ENCODE assay signal across 1 cellular context in the genomic region with DNA sequence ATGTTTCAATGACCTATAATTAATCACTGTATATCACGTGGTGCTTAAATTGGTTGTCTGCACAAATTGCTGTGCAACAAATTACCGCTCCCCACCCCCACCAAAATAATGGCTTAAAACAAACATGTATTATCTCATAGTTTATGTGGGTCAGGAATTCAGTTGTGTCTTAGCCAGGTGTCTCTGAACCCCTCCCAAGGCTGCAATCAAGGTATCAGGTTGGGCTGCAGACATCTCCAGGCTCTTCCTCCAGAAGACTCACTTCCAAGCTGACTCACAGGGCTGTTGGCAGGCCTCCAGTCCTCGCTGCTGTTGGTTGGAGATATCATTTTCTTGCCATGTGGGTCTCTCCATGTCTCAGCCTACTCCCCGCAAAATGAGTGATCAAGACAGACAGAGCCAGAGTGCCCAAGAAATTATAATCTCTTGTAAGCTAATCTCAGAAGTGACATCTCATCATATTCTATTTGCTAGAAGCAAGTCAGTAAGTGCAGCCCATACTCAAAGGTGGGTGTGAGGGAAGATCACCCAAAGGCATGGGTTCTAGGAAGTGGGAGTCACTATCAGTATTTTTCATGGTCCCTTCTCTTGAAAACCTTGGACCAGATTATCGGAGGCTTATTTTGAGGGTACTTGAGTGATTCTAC.
A peak's percentile ranks its signal among the peaks of the same experiment; 100 is the strongest.
TF ChIP-seq lines count a peak whose summit lies in the region.

No MANE protein-coding gene starts in this region.

TF ChIP-seq in endothelial cell of umbilical vein, 7 proteins besides CTCF, POLR2A, EP300 and RAD21:
- TF ChIP-seq POLR2AphosphoS5 (IDR thresholded peaks at IDR 0.05; ENCODE audit: insufficient read depth, low read depth, low read length) (peak; percentile 32), EZH2 (IDR thresholded peaks at IDR 0.05; ENCODE audit: borderline replicate concordance, low read depth, low read length, severe bottlenecking) (no peak), FOS (IDR thresholded peaks at IDR 0.05; ENCODE audit: borderline replicate concordance, insufficient read depth, low read length) (peak; percentile 76), MYC (IDR thresholded peaks at IDR 0.05; ENCODE audit: low read depth, low read length) (no peak), GATA2 (IDR thresholded peaks at IDR 0.05; ENCODE audit: insufficient read depth, insufficient read length, low read depth, low read length) (peak; percentile 53), JUN (IDR thresholded peaks at IDR 0.05; ENCODE audit: borderline replicate concordance, insufficient read depth, insufficient read length, low read depth) (peak; percentile 7)
- TF ChIP-seq, protein P1, sequence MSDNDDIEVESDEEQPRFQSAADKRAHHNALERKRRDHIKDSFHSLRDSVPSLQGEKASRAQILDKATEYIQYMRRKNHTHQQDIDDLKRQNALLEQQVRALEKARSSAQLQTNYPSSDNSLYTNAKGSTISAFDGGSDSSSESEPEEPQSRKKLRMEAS (IDR thresholded peaks at IDR 0.05; ENCODE audit: insufficient read depth, insufficient read length): no peak
TF ChIP-seq in endothelial cell of umbilical vein: peak in this region for 4.
